ENCODE assay signal across 18 cellular contexts in genomic region chr4:176323511-176324160, GRCh38. TPM values are rescaled to one million over a fixed set of nuclear protein-coding genes. Genes with fewer than 3 reads are reported as not detected.
DNase-seq lines count a peak whose midpoint lies in the region; ATAC-seq, FAIRE-seq and TF ChIP-seq lines count a peak whose summit lies in the region.
"Had no signal": no experiment of that assay in that cellular context is flagged by ENCODE, and none has a peak within 500 bp of the region (broad histone marks: within the 10 kb centered on the region; RNA-seq: fewer than 3 reads in every experiment).

No MANE protein-coding gene starts in this region.

- no peak for ATAC-seq in K562

- peaks cover 69% of the 10 kb centered on the region for H3K79me2 ChIP-seq in Karpas-422 (ENCODE audit: low read length)
- H3K79me2 ChIP-seq in K562 (ENCODE audit: control insufficient read depth, insufficient read depth, low read length) = peaks cover 87% of the 10 kb centered on the region

- no peak overlapping the region for H2BK15ac ChIP-seq in mesenchymal stem cell (ENCODE audit: low read depth, poor library complexity, severe bottlenecking)

- H3K4me1 ChIP-seq in BLaER1 (peaks cover 31% of the 10 kb centered on the region), Karpas-422 (ENCODE audit: low read length) (peaks cover 31% of the 10 kb centered on the region), K562 (replicated peaks in 1 of 2; ENCODE audit: control insufficient read depth in 2 of 2, insufficient read depth in 2 of 2, low read length in 2 of 2) (peaks cover 0 to 7% of the 10 kb centered on the region in 2 experiments; a peak in 3 of 5 replicates), mesenchymal stem cell (ENCODE audit: control insufficient read depth, insufficient read depth, low read depth, low read length) (peaks cover 1% of the 10 kb centered on the region), tibial artery (peaks cover 0 to 58% (median 23%) of the 10 kb centered on the region in 4 donors)

- CTCF ChIA-PET in K562 (lab: Yijun Ruan, JAX; ENCODE audit: low intra/inter-chr PET ratio) = no interaction called here

- no peak overlapping the region for H4K91ac ChIP-seq in mesenchymal stem cell (ENCODE audit: low read length)

- no peak overlapping the region for H3K14ac ChIP-seq in mesenchymal stem cell (ENCODE audit: low read length in 2 of 2)

- no peak overlapping the region for H2BK120ac ChIP-seq in mesenchymal stem cell (ENCODE audit: low read depth, low read length)

- H3K27ac ChIP-seq in BLaER1 (no peak overlapping the region), Karpas-422 (ENCODE audit: low read length) (no peak overlapping the region; the same call in 1 of the 2 replicates), K562 (ENCODE audit: extremely low read depth, low read depth, low read length) (no peak overlapping the region), mesenchymal stem cell (ENCODE audit: low read length, poor library complexity, severe bottlenecking) (no peak overlapping the region), tibial artery (peak overlapping the region in 1 of 2 donors; percentile 15)
- H3K27ac ChIP-seq: Peyer's patch had no signal

- no peaks in the 10 kb centered on the region for H3K9me2 ChIP-seq in Karpas-422 (replicated peaks; ENCODE audit: insufficient read depth, low read length)

- H3K79me1 ChIP-seq in mesenchymal stem cell (replicated peaks; ENCODE audit: low read length, poor library complexity, severe bottlenecking) = peaks cover 2% of the 10 kb centered on the region

- BruUV-seq in K562 (replicated peaks; lab: Mats Ljungman, UMichigan) = no TSS peak

- in situ Hi-C loops in K562 (cut with MboI) = no loop called here

- H3K27me3 ChIP-seq in BLaER1 (no peaks in the 10 kb centered on the region), Karpas-422 (ENCODE audit: low read length) (no peaks in the 10 kb centered on the region), K562 (ENCODE audit: control insufficient read depth in 2 of 2, insufficient read depth in 2 of 2, low read length in 2 of 2) (no peaks in the 10 kb centered on the region), mesenchymal stem cell (ENCODE audit: control insufficient read depth in 1 of 2, insufficient read depth in 1 of 2, low read length in 2 of 2) (no peaks in the 10 kb centered on the region), tibial artery (no peaks in the 10 kb centered on the region)
- H3K27me3 ChIP-seq: Peyer's patch had no signal

- TF ChIP-seq EP300 in K562 (IDR thresholded peaks at IDR 0.05; ENCODE audit: low read length) = no peak

- POLR2A ChIA-PET in K562 (lab: Yijun Ruan, JAX) = interaction anchor here (2.7 kb wide), 1 partner anchor 11 kb away, joined by 12 read pairs; no protein-coding TSS in a partner anchor

- H3K4me3 ChIP-seq in BLaER1 (no peak overlapping the region), Karpas-422 (ENCODE audit: low read length) (no peak overlapping the region), K562 (no peak overlapping the region), mesenchymal stem cell (ENCODE audit: insufficient read depth in 1 of 2, low read depth in 1 of 2, low read length in 2 of 2) (no peak overlapping the region), tibial artery (no peak overlapping the region)
- H3K4me3 ChIP-seq: Peyer's patch had no signal

- TF ChIP-seq CTCF in K562 (IDR thresholded peaks at IDR 0.05 in 2 of 3, conservative IDR thresholded peaks at IDR 0.05 in 1 of 3; ENCODE audit: insufficient read depth in 2 of 3, low read depth in 1 of 3, low read length in 3 of 3) = no peak
- no peak for TF ChIP-seq CTCF in tibial artery (IDR thresholded peaks at IDR 0.05)

- H2BK12ac ChIP-seq in mesenchymal stem cell (ENCODE audit: low read length in 2 of 2) = no peak overlapping the region

- no peaks in the 10 kb centered on the region for H3K9me1 ChIP-seq in K562 (ENCODE audit: control insufficient read depth, insufficient read depth, low read length)

- H3K36me3 ChIP-seq in BLaER1 (peaks cover 40% of the 10 kb centered on the region), Karpas-422 (ENCODE audit: insufficient read depth, low read length) (peaks cover 24% of the 10 kb centered on the region; the same call in 1 of the 2 replicates), K562 (ENCODE audit: control insufficient read depth, insufficient read depth, low read length) (peaks cover 55% of the 10 kb centered on the region), mesenchymal stem cell (ENCODE audit: control insufficient read depth in 1 of 2, insufficient read depth in 2 of 2, low read depth in 1 of 2, low read length in 2 of 2) (peaks cover 0 to 15% of the 10 kb centered on the region in 2 experiments), tibial artery (peaks cover 0 to 2% (median 0%) of the 10 kb centered on the region in 3 donors)

- H3K9ac ChIP-seq in BLaER1 = no peak overlapping the region
- no peak overlapping the region for H3K9ac ChIP-seq in Karpas-422 (ENCODE audit: low read length)
- H3K9ac ChIP-seq in K562 (ENCODE audit: insufficient read depth in 1 of 2, low read depth in 2 of 2, low read length in 2 of 2) = peak overlapping the region in 1 of 2 experiments; percentile 15; a peak in 1 of 4 replicates
- peak overlapping the region; percentile 99 for H3K9ac ChIP-seq in mesenchymal stem cell (ENCODE audit: low read length)

- no peak for TF ChIP-seq POLR2A in K562 (conservative IDR thresholded peaks at IDR 0.05)

- no peak overlapping the region for H2AK5ac ChIP-seq in mesenchymal stem cell (ENCODE audit: low read length, severe bottlenecking)

- H2BK5ac ChIP-seq in mesenchymal stem cell (ENCODE audit: low read depth, low read length, poor library complexity, severe bottlenecking) = no peak overlapping the region

- no peak for FAIRE-seq in K562 (lab: Jason Lieb, UNC)
- no peak for FAIRE-seq in GM19239 (lab: Jason Lieb, UNC)

- no peak for TF ChIP-seq RAD21 in K562 (CRISPR knock-in tag; conservative IDR thresholded peaks at IDR 0.05 in 1 of 2, IDR thresholded peaks at IDR 0.05 in 1 of 2)

- H3K18ac ChIP-seq in mesenchymal stem cell (ENCODE audit: low read depth in 1 of 2, low read length in 2 of 2) = no peak overlapping the region

- H3K4ac ChIP-seq in mesenchymal stem cell (ENCODE audit: low read depth in 1 of 2, low read length in 2 of 2) = no peak overlapping the region

- no peak overlapping the region for H4K8ac ChIP-seq in mesenchymal stem cell (ENCODE audit: low read length)

- no peak overlapping the region for H3K23ac ChIP-seq in mesenchymal stem cell (ENCODE audit: low read length in 2 of 2)

- H2AFZ ChIP-seq in Karpas-422 (ENCODE audit: low read length) = no peak overlapping the region
- H2AFZ ChIP-seq in K562 (ENCODE audit: low read depth, low read length) = no peak overlapping the region
- no peak overlapping the region for H2AFZ ChIP-seq in mesenchymal stem cell (ENCODE audit: low read depth, low read length)

- peak overlapping the region; percentile 79; the same call in 1 of the 2 replicates for H3K4me2 ChIP-seq in BLaER1
- H3K4me2 ChIP-seq in Karpas-422 (ENCODE audit: low read depth, low read length, poor library complexity, severe bottlenecking) = peak overlapping the region; percentile 85
- no peak overlapping the region; the same call in 1 of the 2 replicates for H3K4me2 ChIP-seq in K562 (ENCODE audit: insufficient read depth, low read length)
- no peak overlapping the region for H3K4me2 ChIP-seq in mesenchymal stem cell (ENCODE audit: low read length, poor library complexity, severe bottlenecking)

- intact Hi-C loops in K562 (cut with micrococcal nuclease) = loop anchor here (10.0 kb wide), 1 partner anchor 1669 kb away; no protein-coding TSS in a partner anchor
- intact Hi-C loops in tibial artery (cut with DNase I; ENCODE audit: low total_unique reads) = no loop called here

- DNase-seq in Karpas-422 (no peak), K562 (ENCODE audit: extremely low read depth in 1 of 4, low spot score in 3 of 4) (no peak), mesenchymal stem cell (no peak), GM19239 (ENCODE audit: insufficient read length, low spot score) (no peak), tibial artery (no peak), NCI-H524 treated with DMSO at 0.1 percent for 48 hours (lab: John Stamatoyannopoulos, UW) (no peak), cerebellum (ENCODE audit: low spot score) (no peak)
- DNase-seq: activated CD4-positive, alpha-beta T cell treated with anti-CD3 and anti-CD28 coated beads for 48 hours; islet precursor cell; NCI-H1417 treated with DMSO at 0.1 percent for 48 hours; NCI-H446 treated with DMSO at 0.1 percent for 48 hours; Peyer's patch; trophoblast cell had no signal

- H4K20me1 ChIP-seq in BLaER1 (peaks cover 80% of the 10 kb centered on the region), Karpas-422 (ENCODE audit: insufficient read depth, low read depth, low read length) (peaks cover 5% of the 10 kb centered on the region), K562 (replicated peaks; ENCODE audit: control insufficient read depth, insufficient read depth, low read length) (peaks cover 8% of the 10 kb centered on the region; the same call in 1 of the 2 replicates)

- H3K9me3 ChIP-seq in BLaER1 (no peaks in the 10 kb centered on the region), Karpas-422 (ENCODE audit: low read length) (no peaks in the 10 kb centered on the region), K562 (replicated peaks; ENCODE audit: control insufficient read depth, insufficient read depth, low read depth, low read length) (no peaks in the 10 kb centered on the region), mesenchymal stem cell (ENCODE audit: control insufficient read depth, low read length) (no peaks in the 10 kb centered on the region), tibial artery (no peaks in the 10 kb centered on the region)
- H3K9me3 ChIP-seq: Peyer's patch had no signal

- WGBS in K562 (ENCODE audit: insufficient coverage, low coverage, missing lambda C conversion rate) = 80% methylated on average over 3 of the region's 3 CpGs
- WGBS in mesenchymal stem cell = 83% methylated on average over 2 of the region's 3 CpGs

RNA-seq across cellular contexts. Expression of gene SPCS3, which starts 3.9 kb away (rescaled TPM):
- 30.5 and 76.3 TPM in 2 replicates for total RNA-seq in Karpas-422 (2014; rRNA removed; shearing (Covaris generic); ENCODE audit: low replicate concordance)
- total RNA-seq in K562 (2011; cell fraction: chromatin; rRNA removed; ENCODE audit: low replicate concordance) = 74.2 and 192 TPM in 2 replicates
- 80.8 and 84.5 TPM in 2 replicates for total RNA-seq in K562 (2011; cell fraction: nucleolus; rRNA removed)
- total RNA-seq in K562 (2011; cell fraction: nucleoplasm; rRNA removed) = 128 and 217 TPM in 2 replicates
- total RNA-seq in K562 (2014; rRNA removed) = 66.6 and 101 TPM in 2 replicates
- 154 and 168 TPM in 2 replicates for total RNA-seq in K562 (2014; rRNA removed; fragmentation: Illumina TruSeq; extraction: Trizol)
- total RNA-seq in K562 (2015; rRNA removed; fragmentation: Illumina TruSeq; extraction: Trizol) = 124 and 133 TPM in 2 replicates
- total RNA-seq in K562 (2021) = 196 and 217 TPM in 2 replicates
- 94.9 and 119 TPM in 2 replicates for polyA plus RNA-seq in K562 (2011; rRNA removed)
- 20.7 and 41.3 TPM in 2 replicates for polyA plus RNA-seq in K562 (2011; cell fraction: cytosol; rRNA removed)
- polyA plus RNA-seq in K562 (2011; cell fraction: nucleus; rRNA removed) = 59.0 and 73.2 TPM in 2 replicates
- 85.5 and 87.4 TPM in 2 replicates for polyA plus RNA-seq in K562 (2012)
- 71.2 and 85.4 TPM in 2 replicates for polyA plus RNA-seq in K562 (2014; fragmentation: Illumina TruSeq; extraction: Trizol)
- polyA plus RNA-seq in K562 (2014; fragmentation: Nextera tagmentation; extraction: Ambion mirVana) = 10 to 100 TPM; 71.4 to 80.2 TPM
- 64.6 and 73.9 TPM in 2 replicates for polyA plus RNA-seq in K562 (2014; rRNA removed)
- polyA minus RNA-seq in K562 (2011; rRNA and poly(A)+ RNA removed) = 81.1 and 93.9 TPM in 2 replicates
- polyA minus RNA-seq in K562 (2011; cell fraction: cytosol; rRNA and poly(A)+ RNA removed) = 39.5 and 49.4 TPM in 2 replicates
- 87.2 and 126 TPM in 2 replicates for polyA minus RNA-seq in K562 (2011; cell fraction: nucleus; rRNA and poly(A)+ RNA removed)
- polyA plus RNA-seq in mesenchymal stem cell (2013, experiment 1 of 2) = 77.8 TPM
- polyA plus RNA-seq in mesenchymal stem cell (2013, experiment 2 of 2) = 81.6 TPM
- total RNA-seq in cerebellum = 89.8 TPM

RNA-seq across cellular contexts. Expression of gene ASB5, which starts 54.6 kb away (rescaled TPM):
- not detected in 2 replicates for total RNA-seq in Karpas-422 (2014; rRNA removed; shearing (Covaris generic); ENCODE audit: low replicate concordance)
- not detected in 2 replicates for total RNA-seq in K562 (2011; cell fraction: chromatin; rRNA removed; ENCODE audit: low replicate concordance)
- 0.39 TPM in 1 of 2 replicates, not detected in the other for total RNA-seq in K562 (2011; cell fraction: nucleolus; rRNA removed)
- 1.3 TPM in 1 of 2 replicates, not detected in the other for total RNA-seq in K562 (2011; cell fraction: nucleoplasm; rRNA removed)
- total RNA-seq in K562 (2014; rRNA removed) (not detected in 2 replicates), K562 (2014; rRNA removed; fragmentation: Illumina TruSeq; extraction: Trizol) (not detected in 2 replicates), K562 (2015; rRNA removed; fragmentation: Illumina TruSeq; extraction: Trizol) (not detected in 2 replicates), K562 (2021) (not detected in 2 replicates), cerebellum (0.36 TPM)
- polyA plus RNA-seq in K562 (2011; rRNA removed) (not detected in 2 replicates), K562 (2014; fragmentation: Illumina TruSeq; extraction: Trizol) (not detected in 2 replicates), K562 (2014; fragmentation: Nextera tagmentation; extraction: Ambion mirVana) (not detected), K562 (2014; rRNA removed) (not detected in 2 replicates)
- not detected in 2 replicates for polyA plus RNA-seq in K562 (2011; cell fraction: cytosol; rRNA removed)
- not detected in 2 replicates for polyA plus RNA-seq in K562 (2011; cell fraction: nucleus; rRNA removed)
- polyA plus RNA-seq in K562 (2012) = not detected in 2 replicates
- not detected in 2 replicates for polyA minus RNA-seq in K562 (2011; rRNA and poly(A)+ RNA removed)
- not detected in 2 replicates for polyA minus RNA-seq in K562 (2011; cell fraction: cytosol; rRNA and poly(A)+ RNA removed)
- polyA minus RNA-seq in K562 (2011; cell fraction: nucleus; rRNA and poly(A)+ RNA removed) = not detected in 2 replicates
- polyA plus RNA-seq in mesenchymal stem cell (2013, experiment 1 of 2) = 0.03 TPM
- polyA plus RNA-seq in mesenchymal stem cell (2013, experiment 2 of 2) = 0.01 TPM
- total RNA-seq: G401; glomerular endothelial cell; mononuclear cell; Peyer's patch; T-helper 1 cell treated with Interleukin-12 subunit alpha and Interleukin-12 subunit beta and Interleukin-4 antibody, amounts not matched to agents 30 ng/mL and 1 ng/mL, for 36 hours had no signal

Comparison
In these comparisons a context has a peak if more than half of its experiments do, and no peak if none do; other contexts are left out.
1. H3K4me2 ChIP-seq: peak in BLaER1 (single experiment) and Karpas-422 (single experiment); none in K562 (single experiment) and mesenchymal stem cell (single experiment).